12 cellular contexts compared by ENCODE assay signal in genomic region chr18:5998907-5999306, GRCh38.
DNase-seq lines count a peak whose midpoint lies in the region; ATAC-seq, FAIRE-seq and TF ChIP-seq lines count a peak whose summit lies in the region.
"Had no signal": no experiment of that assay in that cellular context is flagged by ENCODE, and none has a peak within 500 bp of the region (broad histone marks: within the 10 kb centered on the region; RNA-seq: fewer than 3 reads in every experiment).

No MANE protein-coding gene starts in this region.

- H3K27ac ChIP-seq in CD4-positive, alpha-beta memory T cell (ENCODE audit: low read depth, low read length) = no peak overlapping the region
- H3K27ac ChIP-seq in suprapubic skin = no peak overlapping the region
- H3K27ac ChIP-seq: A549 had no signal

- H3K4me3 ChIP-seq in CD4-positive, alpha-beta memory T cell (ENCODE audit: low read length in 2 of 2) = no peak overlapping the region
- no peak overlapping the region for H3K4me3 ChIP-seq in suprapubic skin
- H3K4me3 ChIP-seq: A549 had no signal

- peak; percentile 21 for DNase-seq in GM10266 (ENCODE audit: extremely low spot score)
- no peak for DNase-seq in GM19239 (ENCODE audit: insufficient read length, low spot score)
- no peak for DNase-seq in CD4-positive, alpha-beta memory T cell
- DNase-seq in activated effector memory CD4-positive, alpha-beta T cell treated with Interleukin-2 at 50 U/mL for 16 hours = no peak
- DNase-seq in suprapubic skin (ENCODE audit: low spot score in 2 of 2) = no peak
- no peak for DNase-seq in DMS53 (lab: John Stamatoyannopoulos, UW)
- DNase-seq: activated CD4-positive, alpha-beta T cell treated with anti-CD3 and anti-CD28 coated beads, Interleukin-2, amount 10 ng/mL, durations not matched to agents 7 days and 5 days; NCI-H2029; SW 1271 had no signal

- no peak overlapping the region for H3K4me3 Mint-ChIP-seq in CD4-positive, alpha-beta memory T cell
- H3K4me3 Mint-ChIP-seq: activated CD4-positive, alpha-beta T cell treated with anti-CD3 and anti-CD28 coated beads, Interleukin-2, amount 10 ng/mL, durations not matched to agents 7 days and 5 days had no signal

- peaks cover 5 to 8% (median 6%) of the 10 kb centered on the region in 8 donors for H3K9me3 Mint-ChIP-seq in CD4-positive, alpha-beta memory T cell

- no peaks in the 10 kb centered on the region for H3K27me3 ChIP-seq in CD4-positive, alpha-beta memory T cell (ENCODE audit: insufficient read depth, low read length)
- H3K27me3 ChIP-seq in suprapubic skin = no peaks in the 10 kb centered on the region

- H3K4me1 ChIP-seq in CD4-positive, alpha-beta memory T cell (ENCODE audit: insufficient read depth, low read length) = no peaks in the 10 kb centered on the region
- no peaks in the 10 kb centered on the region for H3K4me1 ChIP-seq in suprapubic skin
- H3K4me1 ChIP-seq: A549 had no signal

- CTCF ChIA-PET in CD4-positive, alpha-beta memory T cell (lab: Charles Lee; ENCODE audit: partially characterized antibody) = no interaction called here

- TF ChIP-seq CTCF in GM10266 (IDR thresholded peaks at IDR 0.05; ENCODE audit: control insufficient read depth, insufficient read depth, low read depth, missing control alignments) (no peak), suprapubic skin (IDR thresholded peaks at IDR 0.05) (no peak)

- no peaks in the 10 kb centered on the region for H3K4me1 Mint-ChIP-seq in CD4-positive, alpha-beta memory T cell

- H3K36me3 Mint-ChIP-seq in CD4-positive, alpha-beta memory T cell = no peaks in the 10 kb centered on the region

- H3K9me3 ChIP-seq in CD4-positive, alpha-beta memory T cell (ENCODE audit: control insufficient read depth in 1 of 2, low read length in 2 of 2) = no peaks in the 10 kb centered on the region
- H3K9me3 ChIP-seq in suprapubic skin = no peaks in the 10 kb centered on the region
- H3K9me3 ChIP-seq: A549 had no signal

- intact Hi-C loops in CD4-positive, alpha-beta memory T cell (cut with micrococcal nuclease) = no loop called here

- POLR2A ChIA-PET in CD4-positive, alpha-beta memory T cell (lab: Charles Lee; ENCODE audit: partially characterized antibody) = no interaction called here

- no peaks in the 10 kb centered on the region for H3K36me3 ChIP-seq in CD4-positive, alpha-beta memory T cell (ENCODE audit: insufficient read depth, low read length)
- H3K36me3 ChIP-seq in suprapubic skin = no peaks in the 10 kb centered on the region

- H3K27ac Mint-ChIP-seq in CD4-positive, alpha-beta memory T cell = no peak overlapping the region
- H3K27ac Mint-ChIP-seq: activated CD4-positive, alpha-beta T cell treated with anti-CD3 and anti-CD28 coated beads, Interleukin-2, amount 10 ng/mL, durations not matched to agents 7 days and 5 days had no signal

- TF ChIP-seq POLR2A in suprapubic skin (IDR thresholded peaks at IDR 0.05) = no peak

- ATAC-seq in GM21825 (IDR thresholded peaks at IDR 0.05; ENCODE audit: unreplicated experiment) = peak; percentile 95
- peak; percentile 94 for ATAC-seq in HG03139 (IDR thresholded peaks at IDR 0.05; ENCODE audit: unreplicated experiment)
- ATAC-seq: A549 had no signal

- peak; percentile 69 for FAIRE-seq in GM19239 (lab: Jason Lieb, UNC)
- FAIRE-seq: A549 had no signal

- H3K27me3 Mint-ChIP-seq in CD4-positive, alpha-beta memory T cell = no peaks in the 10 kb centered on the region

- TF ChIP-seq EP300 in suprapubic skin (IDR thresholded peaks at IDR 0.05) = no peak
